ENCODE assay signal across 27 cellular contexts in the genomic region with DNA sequence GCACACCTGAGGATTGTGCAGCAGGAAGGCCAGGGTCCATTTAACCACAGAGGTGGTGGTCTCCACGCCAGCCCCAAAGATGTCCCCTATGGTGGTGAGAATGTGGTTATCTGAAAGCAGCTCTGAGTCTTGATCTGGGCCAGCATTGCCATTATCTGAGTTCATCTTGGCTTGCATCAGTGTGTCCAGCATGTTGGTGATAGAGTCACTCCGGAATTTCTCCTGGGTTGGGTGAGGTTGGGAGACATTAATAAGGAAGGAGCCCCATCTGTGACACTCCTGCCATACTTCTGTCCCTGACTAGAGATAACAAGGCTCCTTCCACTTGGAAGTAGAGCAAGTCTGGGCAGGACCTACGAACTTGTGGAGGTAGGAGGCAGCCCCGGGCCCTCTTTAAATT. TPM values are rescaled to one million over a fixed set of nuclear protein-coding genes. Genes with fewer than 3 reads are reported as not detected.
"Had no signal": no experiment of that assay in that cellular context is flagged by ENCODE, and none has a peak within 500 bp of the region (broad histone marks: within the 10 kb centered on the region; RNA-seq: fewer than 3 reads in every experiment).

No MANE protein-coding gene starts in this region.

- H3K27ac ChIP-seq: dorsolateral prefrontal cortex, epithelial cell of prostate, prostate gland, right atrium auricular region, tibial artery, uterus had no signal

- H3K4me3 Mint-ChIP-seq: activated CD4-positive, alpha-beta memory T cell treated with anti-CD3 and anti-CD28 coated beads, Interleukin-2, amount 10 ng/mL, durations not matched to agents 7 days and 5 days; activated CD4-positive, alpha-beta T cell treated with anti-CD3 and anti-CD28 coated beads for 36 hours; activated CD8-positive, alpha-beta memory T cell treated with anti-CD3 and anti-CD28 coated beads, Interleukin-2, amount 10 ng/mL, durations not matched to agents 7 days and 5 days; activated naive CD8-positive, alpha-beta T cell treated with anti-CD3 and anti-CD28 coated beads for 36 hours; activated T-helper 17 cell treated with anti-CD3 and anti-CD28 coated beads, Interleukin-2, amount 50 U/mL, for 72 hours; brain; WTC11 had no signal

- H3K4me1 ChIP-seq: prostate gland, right atrium auricular region, uterus had no signal

- H3K36me3 ChIP-seq: prostate gland, right atrium auricular region, uterus had no signal

- ATAC-seq: activated CD4-positive, alpha-beta T cell treated with anti-CD3 and anti-CD28 coated beads for 36 hours; activated CD8-positive, alpha-beta memory T cell treated with anti-CD3 and anti-CD28 coated beads, Interleukin-2, amount 10 ng/mL, durations not matched to agents 7 days and 5 days; activated T-helper 17 cell treated with anti-CD3 and anti-CD28 coated beads, Interleukin-2, amount 50 U/mL, for 72 hours; left ventricle myocardium superior; stimulated activated naive CD8-positive, alpha-beta T cell treated with anti-CD3 and anti-CD28 coated beads, Interleukin-15, Interleukin-2, amounts not matched to agents 100 U/mL and 50 U/mL, for 24 hours; WTC11 had no signal

- H3K4me3 ChIP-seq: dorsolateral prefrontal cortex, prostate gland, right atrium auricular region, tibial artery, uterus had no signal

- H3K27ac Mint-ChIP-seq: activated CD4-positive, alpha-beta memory T cell treated with anti-CD3 and anti-CD28 coated beads, Interleukin-2, amount 10 ng/mL, durations not matched to agents 7 days and 5 days; activated CD4-positive, alpha-beta T cell treated with anti-CD3 and anti-CD28 coated beads for 36 hours; activated CD8-positive, alpha-beta memory T cell treated with anti-CD3 and anti-CD28 coated beads, Interleukin-2, amount 10 ng/mL, durations not matched to agents 7 days and 5 days; activated naive CD8-positive, alpha-beta T cell treated with anti-CD3 and anti-CD28 coated beads for 36 hours; activated T-helper 17 cell treated with anti-CD3 and anti-CD28 coated beads, Interleukin-2, amount 50 U/mL, for 72 hours; brain; WTC11 had no signal

- H3K4me1 Mint-ChIP-seq: activated CD4-positive, alpha-beta T cell treated with anti-CD3 and anti-CD28 coated beads for 36 hours; activated CD8-positive, alpha-beta memory T cell treated with anti-CD3 and anti-CD28 coated beads, Interleukin-2, amount 10 ng/mL, durations not matched to agents 7 days and 5 days; activated naive CD8-positive, alpha-beta T cell treated with anti-CD3 and anti-CD28 coated beads for 36 hours; activated T-helper 17 cell treated with anti-CD3 and anti-CD28 coated beads, Interleukin-2, amount 50 U/mL, for 72 hours had no signal

- H3K9me3 ChIP-seq: prostate gland, uterus had no signal

- H3K36me3 Mint-ChIP-seq: activated CD8-positive, alpha-beta memory T cell treated with anti-CD3 and anti-CD28 coated beads, Interleukin-2, amount 10 ng/mL, durations not matched to agents 7 days and 5 days; activated naive CD8-positive, alpha-beta T cell treated with anti-CD3 and anti-CD28 coated beads for 36 hours; brain had no signal

- H3K27me3 Mint-ChIP-seq: activated CD4-positive, alpha-beta T cell treated with anti-CD3 and anti-CD28 coated beads for 36 hours; activated naive CD8-positive, alpha-beta T cell treated with anti-CD3 and anti-CD28 coated beads for 36 hours; activated T-helper 17 cell treated with anti-CD3 and anti-CD28 coated beads, Interleukin-2, amount 50 U/mL, for 72 hours had no signal

- H3K9me3 Mint-ChIP-seq: activated T-helper 17 cell treated with anti-CD3 and anti-CD28 coated beads, Interleukin-2, amount 50 U/mL, for 72 hours had no signal

- DNase-seq: activated CD4-positive, alpha-beta memory T cell treated with anti-CD3 and anti-CD28 coated beads, Interleukin-2, amount 10 ng/mL, durations not matched to agents 7 days and 5 days; activated CD4-positive, alpha-beta T cell treated with anti-CD3 and anti-CD28 coated beads for 36 hours; activated CD8-positive, alpha-beta memory T cell treated with anti-CD3 and anti-CD28 coated beads, Interleukin-2, amount 10 ng/mL, durations not matched to agents 7 days and 5 days; activated naive CD4-positive, alpha-beta T cell; activated naive CD8-positive, alpha-beta T cell treated with anti-CD3 and anti-CD28 coated beads for 36 hours; caudate nucleus; dorsolateral prefrontal cortex; foreskin melanocyte; glutamatergic neuron; kidney glomerular epithelial cell; left ventricle myocardium superior; stimulated activated CD4-positive, alpha-beta T cell treated with anti-CD3 and anti-CD28 coated beads, Interleukin-2, amount 100 ng/mL, for 24 hours; stimulated activated naive CD8-positive, alpha-beta T cell treated with anti-CD3 and anti-CD28 coated beads, Interleukin-15, Interleukin-2, amounts not matched to agents 100 U/mL and 50 U/mL, for 24 hours; substantia nigra; T-helper 2 cell; tibial artery; uterus had no signal

- H3K27me3 ChIP-seq: right atrium auricular region, tibial artery, uterus had no signal

RNA-seq across cellular contexts. Expression of a gene that starts 4.2 kb away (rescaled TPM):
- total RNA-seq: activated CD4-positive, alpha-beta memory T cell treated with anti-CD3 and anti-CD28 coated beads, Interleukin-2, amount 10 ng/mL, durations not matched to agents 7 days and 5 days; activated CD4-positive, alpha-beta T cell treated with anti-CD3 and anti-CD28 coated beads for 36 hours; activated CD8-positive, alpha-beta memory T cell treated with anti-CD3 and anti-CD28 coated beads, Interleukin-2, amount 10 ng/mL, durations not matched to agents 7 days and 5 days; activated naive CD8-positive, alpha-beta T cell treated with anti-CD3 and anti-CD28 coated beads for 36 hours; activated T-helper 17 cell treated with anti-CD3 and anti-CD28 coated beads, Interleukin-2, amount 50 U/mL, for 72 hours; fibroblast of lung; left ventricle myocardium superior; omental fat pad; skeletal muscle tissue had no signal
- polyA plus RNA-seq: fibroblast of lung, neural cell had no signal
